17 cellular contexts compared by ENCODE assay signal in the genomic region with DNA sequence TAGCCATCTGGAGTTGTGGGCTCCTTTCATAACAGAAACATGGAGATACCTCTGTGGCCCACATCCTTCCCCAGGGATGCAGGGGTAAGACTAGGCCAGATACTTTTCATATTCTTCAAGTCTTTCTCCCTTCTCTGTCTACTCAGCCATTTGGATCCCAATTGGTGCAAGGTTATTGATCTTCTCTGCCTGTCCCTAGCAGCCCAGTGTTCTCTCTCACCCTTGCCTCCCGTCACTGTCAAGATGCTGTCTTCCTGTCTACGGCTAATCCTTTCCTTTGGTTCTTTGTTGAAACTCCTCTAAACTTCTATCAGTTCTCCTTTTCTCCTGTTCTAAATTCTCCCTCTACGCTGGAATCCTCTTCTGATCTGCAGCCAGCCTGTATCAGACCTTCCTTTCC.
"Had no signal": no experiment of that assay in that cellular context is flagged by ENCODE, and none has a peak within 500 bp of the region (broad histone marks: within the 10 kb centered on the region; RNA-seq: fewer than 3 reads in every experiment).

No MANE protein-coding gene starts in this region.

- H3K36me3 Mint-ChIP-seq: naive thymus-derived CD4-positive, alpha-beta T cell had no signal

- H3K27me3 Mint-ChIP-seq: activated naive CD8-positive, alpha-beta T cell treated with anti-CD3 and anti-CD28 coated beads, Interleukin-2, amount 10 ng/mL, durations not matched to agents 7 days and 5 days; activated T-helper 17 cell treated with anti-CD3 and anti-CD28 coated beads, Interleukin-2, amount 50 U/mL, for 72 hours; stimulated activated naive CD8-positive, alpha-beta T cell treated with anti-CD3 and anti-CD28 coated beads, Interleukin-15, amount 100 ng/mL, for 72 hours had no signal

- DNase-seq: activated CD4-positive, alpha-beta T cell treated with anti-CD3 and anti-CD28 coated beads for 48 hours; activated CD4-positive, CD25-positive, alpha-beta regulatory T cell; activated CD8-positive, alpha-beta T cell treated with anti-CD3 and anti-CD28 coated beads for 36 hours; activated naive CD4-positive, alpha-beta T cell treated with Interleukin-2 at 50 U/mL for 16 hours; activated naive CD8-positive, alpha-beta T cell treated with anti-CD3 and anti-CD28 coated beads, Interleukin-2, amount 10 ng/mL, durations not matched to agents 7 days and 5 days; activated T-cell treated with anti-CD3 and anti-CD28 coated beads, Interleukin-2, amount 50 U/mL, for 1 hour; amygdala; colonic mucosa; mesenchymal stem cell; naive thymus-derived CD4-positive, alpha-beta T cell; pancreas; stimulated activated CD4-positive, alpha-beta T cell treated with anti-CD3 and anti-CD28 coated beads, Interleukin-4, amount 100 ng/mL, for 1 hour; stimulated activated naive CD8-positive, alpha-beta T cell treated with anti-CD3 and anti-CD28 coated beads, Interleukin-15, amount 100 ng/mL, for 72 hours; trophoblast cell had no signal

- H3K4me1 Mint-ChIP-seq: activated T-helper 17 cell treated with anti-CD3 and anti-CD28 coated beads, Interleukin-2, amount 50 U/mL, for 72 hours; central memory CD8-positive, alpha-beta T cell had no signal

- H3K4me3 Mint-ChIP-seq: activated CD8-positive, alpha-beta T cell treated with anti-CD3 and anti-CD28 coated beads for 36 hours; activated naive CD8-positive, alpha-beta T cell treated with anti-CD3 and anti-CD28 coated beads, Interleukin-2, amount 10 ng/mL, durations not matched to agents 7 days and 5 days; activated T-helper 17 cell treated with anti-CD3 and anti-CD28 coated beads, Interleukin-2, amount 50 U/mL, for 72 hours; central memory CD8-positive, alpha-beta T cell; naive thymus-derived CD4-positive, alpha-beta T cell; stimulated activated naive CD8-positive, alpha-beta T cell treated with anti-CD3 and anti-CD28 coated beads, Interleukin-15, amount 100 ng/mL, for 72 hours; T-helper 2 cell treated with Interferon-gamma antibody and Interleukin-4, amounts not matched to agents 5 μg/mL and 100 μg/mL, for 36 hours had no signal

- H3K9me3 Mint-ChIP-seq: activated CD8-positive, alpha-beta T cell treated with anti-CD3 and anti-CD28 coated beads for 36 hours; activated naive CD8-positive, alpha-beta T cell treated with anti-CD3 and anti-CD28 coated beads, Interleukin-2, amount 10 ng/mL, durations not matched to agents 7 days and 5 days; activated T-helper 17 cell treated with anti-CD3 and anti-CD28 coated beads, Interleukin-2, amount 50 U/mL, for 72 hours; central memory CD8-positive, alpha-beta T cell; stimulated activated naive CD8-positive, alpha-beta T cell treated with anti-CD3 and anti-CD28 coated beads, Interleukin-15, amount 100 ng/mL, for 72 hours; T-helper 2 cell treated with Interferon-gamma antibody and Interleukin-4, amounts not matched to agents 5 μg/mL and 100 μg/mL, for 36 hours had no signal

- H3K27ac Mint-ChIP-seq: activated CD8-positive, alpha-beta T cell treated with anti-CD3 and anti-CD28 coated beads for 36 hours; activated naive CD8-positive, alpha-beta T cell treated with anti-CD3 and anti-CD28 coated beads, Interleukin-2, amount 10 ng/mL, durations not matched to agents 7 days and 5 days; activated T-helper 17 cell treated with anti-CD3 and anti-CD28 coated beads, Interleukin-2, amount 50 U/mL, for 72 hours; naive thymus-derived CD4-positive, alpha-beta T cell; stimulated activated naive CD8-positive, alpha-beta T cell treated with anti-CD3 and anti-CD28 coated beads, Interleukin-15, amount 100 ng/mL, for 72 hours; T-helper 2 cell treated with Interferon-gamma antibody and Interleukin-4, amounts not matched to agents 5 μg/mL and 100 μg/mL, for 36 hours had no signal
